In the genomic region with DNA sequence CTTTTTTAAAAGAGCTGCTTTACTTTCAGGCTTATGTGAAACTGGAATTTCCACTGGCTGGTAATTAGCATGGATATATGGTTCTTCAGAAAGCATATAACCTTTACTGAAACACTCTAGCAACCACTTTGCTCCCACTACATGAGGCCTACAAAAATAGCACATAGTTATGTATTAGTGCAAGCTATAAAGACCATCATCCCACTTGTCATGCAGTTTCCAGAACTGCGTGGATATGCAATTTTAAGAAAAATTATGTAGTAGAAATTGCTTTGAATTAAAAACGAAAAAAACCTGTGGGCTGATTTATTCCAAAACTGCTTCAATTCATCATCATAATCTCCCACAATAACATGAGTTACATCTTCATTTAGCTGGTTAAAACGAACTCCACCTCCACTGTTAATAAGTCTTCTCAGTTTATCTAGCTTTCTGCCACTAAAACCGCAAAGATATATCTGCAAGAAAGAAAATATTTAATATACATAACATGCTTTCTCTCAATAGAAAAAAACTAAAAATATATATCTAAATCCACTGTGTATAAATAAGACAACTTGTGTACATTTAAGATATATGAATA, we compare ENCODE assay signal across 21 cellular contexts. TPM values are rescaled to one million over a fixed set of nuclear protein-coding genes. Genes with fewer than 3 reads are reported as not detected.
A peak's percentile ranks its signal among the peaks of the same experiment; 100 is the strongest.
DNase-seq lines count a peak whose midpoint lies in the region; ATAC-seq, FAIRE-seq and TF ChIP-seq lines count a peak whose summit lies in the region.
"Had no signal": no experiment of that assay in that cellular context is flagged by ENCODE, and none has a peak within 500 bp of the region (broad histone marks: within the 10 kb centered on the region; RNA-seq: fewer than 3 reads in every experiment).

No MANE protein-coding gene starts in this region.

- H3K9me3 Mint-ChIP-seq in activated CD4-positive, alpha-beta memory T cell treated with anti-CD3 and anti-CD28 coated beads for 36 hours: no peaks in the 10 kb centered on the region
- H3K9me3 Mint-ChIP-seq in activated CD4-positive, alpha-beta memory T cell treated with anti-CD3 and anti-CD28 coated beads, Interleukin-2, amount 10 ng/mL, durations not matched to agents 7 days and 5 days: no peaks in the 10 kb centered on the region
- H3K9me3 Mint-ChIP-seq in activated naive CD8-positive, alpha-beta T cell treated with anti-CD3 and anti-CD28 coated beads, Interleukin-2, amount 50 U/mL, for 24 hours: no peaks in the 10 kb centered on the region
- no peaks in the 10 kb centered on the region for H3K9me3 Mint-ChIP-seq in activated naive CD8-positive, alpha-beta T cell treated with anti-CD3 and anti-CD28 coated beads for 36 hours
- H3K9me3 Mint-ChIP-seq: CD4-positive, alpha-beta T cell; HFFc6 had no signal

- peak overlapping the region; percentile 8 for H3K27ac Mint-ChIP-seq in activated CD4-positive, alpha-beta memory T cell treated with anti-CD3 and anti-CD28 coated beads for 36 hours
- H3K27ac Mint-ChIP-seq in activated CD4-positive, alpha-beta memory T cell treated with anti-CD3 and anti-CD28 coated beads, Interleukin-2, amount 10 ng/mL, durations not matched to agents 7 days and 5 days: no peak overlapping the region
- no peak overlapping the region for H3K27ac Mint-ChIP-seq in activated naive CD8-positive, alpha-beta T cell treated with anti-CD3 and anti-CD28 coated beads, Interleukin-2, amount 50 U/mL, for 24 hours
- H3K27ac Mint-ChIP-seq in activated naive CD8-positive, alpha-beta T cell treated with anti-CD3 and anti-CD28 coated beads for 36 hours: no peak overlapping the region
- H3K27ac Mint-ChIP-seq: CD4-positive, alpha-beta T cell; HFFc6 had no signal

- H3K4me2 ChIP-seq in SK-N-SH: no peak overlapping the region

- CTCF ChIA-PET in activated CD4-positive, alpha-beta memory T cell treated with anti-CD3 and anti-CD28 coated beads for 36 hours (lab: Charles Lee): interaction anchor here (1.0 to 1.4 kb wide), 3 partner anchors 12 to 206 kb away, joined by 3 to 6 read pairs (median 4); a partner anchor contains a TSS
- CTCF ChIA-PET in activated CD4-positive, alpha-beta memory T cell treated with anti-CD3 and anti-CD28 coated beads, Interleukin-2, amount 10 ng/mL, durations not matched to agents 7 days and 5 days (lab: Charles Lee): interaction anchor here (0.6 to 3.3 kb wide), 4 partner anchors 10 to 76 kb away, joined by 4 to 10 read pairs (median 4); a partner anchor contains a TSS
- CTCF ChIA-PET in Panc1 (lab: Charles Lee): no interaction called here
- CTCF ChIA-PET in SK-N-SH (lab: Yijun Ruan, JAX): interaction anchor here (1.3 to 1.4 kb wide), 3 partner anchors 14 to 919 kb away, joined by 3 to 5 read pairs (median 4); no protein-coding TSS in a partner anchor

- ATAC-seq in activated naive CD8-positive, alpha-beta T cell treated with anti-CD3 and anti-CD28 coated beads, Interleukin-2, amount 50 U/mL, for 24 hours: peak; percentile 20
- ATAC-seq in Panc1: no peak
- ATAC-seq in pancreas: no peak
- ATAC-seq: HCT116 had no signal

- H3K4me1 ChIP-seq in Panc1 (ENCODE audit: control insufficient read depth, insufficient read depth, low read length) (peaks cover 18% of the 10 kb centered on the region), pancreas (no peaks in the 10 kb centered on the region), SK-N-SH (ENCODE audit: control insufficient read depth in 1 of 2, insufficient read depth in 2 of 2, low read depth in 1 of 2, low read length in 1 of 2) (peaks cover 0 to 11% of the 10 kb centered on the region in 2 experiments; a peak in 2 of 4 replicates)

- intact Hi-C loops in activated CD4-positive, alpha-beta memory T cell treated with anti-CD3 and anti-CD28 coated beads for 36 hours (cut with micrococcal nuclease): no loop called here
- intact Hi-C loops in Panc1 (cut with micrococcal nuclease; ENCODE audit: unreplicated experiment) (no loop called here), pancreas (cut with DNase I) (no loop called here)

- peak; percentile 9 for FAIRE-seq in pancreas (lab: Jason Lieb, UNC)
- FAIRE-seq: A204.1, D721Med had no signal

- H3K27ac ChIP-seq in Panc1 (ENCODE audit: low read length) (no peak overlapping the region), pancreas (no peak overlapping the region), SK-N-SH (ENCODE audit: low read depth in 2 of 2, low read length in 1 of 2) (no peak overlapping the region)
- H3K27ac ChIP-seq: C4-2B, HL-60 had no signal

- no peak for TF ChIP-seq RAD21 in SK-N-SH (IDR thresholded peaks at IDR 0.05; ENCODE audit: low read length)

- H3K4me1 Mint-ChIP-seq in activated CD4-positive, alpha-beta memory T cell treated with anti-CD3 and anti-CD28 coated beads for 36 hours (ENCODE audit: low read depth): peaks cover 8% of the 10 kb centered on the region
- H3K4me1 Mint-ChIP-seq in activated CD4-positive, alpha-beta memory T cell treated with anti-CD3 and anti-CD28 coated beads, Interleukin-2, amount 10 ng/mL, durations not matched to agents 7 days and 5 days: peaks cover 16% of the 10 kb centered on the region
- peaks cover 6% of the 10 kb centered on the region for H3K4me1 Mint-ChIP-seq in activated naive CD8-positive, alpha-beta T cell treated with anti-CD3 and anti-CD28 coated beads, Interleukin-2, amount 50 U/mL, for 24 hours
- peaks cover 6% of the 10 kb centered on the region for H3K4me1 Mint-ChIP-seq in activated naive CD8-positive, alpha-beta T cell treated with anti-CD3 and anti-CD28 coated beads for 36 hours

- no peaks in the 10 kb centered on the region for H3K9me2 ChIP-seq in SK-N-SH

- peaks cover 49% of the 10 kb centered on the region for H3K36me3 Mint-ChIP-seq in activated CD4-positive, alpha-beta memory T cell treated with anti-CD3 and anti-CD28 coated beads for 36 hours
- peaks cover 69% of the 10 kb centered on the region for H3K36me3 Mint-ChIP-seq in activated CD4-positive, alpha-beta memory T cell treated with anti-CD3 and anti-CD28 coated beads, Interleukin-2, amount 10 ng/mL, durations not matched to agents 7 days and 5 days (ENCODE audit: low read depth)
- H3K36me3 Mint-ChIP-seq in activated naive CD8-positive, alpha-beta T cell treated with anti-CD3 and anti-CD28 coated beads, Interleukin-2, amount 50 U/mL, for 24 hours (ENCODE audit: low read depth): peaks cover 59% of the 10 kb centered on the region
- H3K36me3 Mint-ChIP-seq in activated naive CD8-positive, alpha-beta T cell treated with anti-CD3 and anti-CD28 coated beads for 36 hours: peaks cover 25% of the 10 kb centered on the region

- H3K9me3 ChIP-seq in Panc1 (ENCODE audit: control insufficient read depth, insufficient read depth, low read depth, low read length) (no peaks in the 10 kb centered on the region), pancreas (no peaks in the 10 kb centered on the region), SK-N-SH (no peaks in the 10 kb centered on the region)
- H3K9me3 ChIP-seq: Caco-2 had no signal

- H2AFZ ChIP-seq in SK-N-SH (ENCODE audit: low read depth): no peak overlapping the region

- 0 out of 2 replicates have a peak, but pooled peaks cover 3% of the 10 kb centered on the region for H4K20me1 ChIP-seq in SK-N-SH (ENCODE audit: insufficient read depth)

- no peak for TF ChIP-seq EP300 in SK-N-SH (IDR thresholded peaks at IDR 0.05; ENCODE audit: borderline replicate concordance in 1 of 2, low read depth in 1 of 2, low read length in 1 of 2)

- H3K4me3 Mint-ChIP-seq in activated CD4-positive, alpha-beta memory T cell treated with anti-CD3 and anti-CD28 coated beads for 36 hours: no peak overlapping the region
- H3K4me3 Mint-ChIP-seq in activated CD4-positive, alpha-beta memory T cell treated with anti-CD3 and anti-CD28 coated beads, Interleukin-2, amount 10 ng/mL, durations not matched to agents 7 days and 5 days: no peak overlapping the region
- H3K4me3 Mint-ChIP-seq in activated naive CD8-positive, alpha-beta T cell treated with anti-CD3 and anti-CD28 coated beads, Interleukin-2, amount 50 U/mL, for 24 hours: no peak overlapping the region
- H3K4me3 Mint-ChIP-seq in activated naive CD8-positive, alpha-beta T cell treated with anti-CD3 and anti-CD28 coated beads for 36 hours: no peak overlapping the region
- H3K4me3 Mint-ChIP-seq: CD4-positive, alpha-beta T cell; HFFc6 had no signal

- no peak overlapping the region for H3K4me3 ChIP-seq in Panc1 (ENCODE audit: low read depth in 2 of 2, low read length in 2 of 2)
- H3K4me3 ChIP-seq in pancreas: no peak overlapping the region
- H3K4me3 ChIP-seq in SK-N-SH (ENCODE audit: low read depth in 2 of 2, low read length in 1 of 2): no peak overlapping the region

- H3K36me3 ChIP-seq in Panc1 (ENCODE audit: control insufficient read depth, insufficient read depth, low read length) (peaks cover 45% of the 10 kb centered on the region), pancreas (peaks cover 0 to 17% (median 4%) of the 10 kb centered on the region in 3 donors), SK-N-SH (replicated peaks in 1 of 2; ENCODE audit: control insufficient read depth in 1 of 2, insufficient read depth in 2 of 2, low read length in 1 of 2) (peaks cover 60 to 76% of the 10 kb centered on the region in 2 experiments)

- BruUV-seq in Panc1 (replicated peaks; lab: Mats Ljungman, UMichigan): TSS peak; percentile 1

- TF ChIP-seq CTCF in Panc1 (IDR thresholded peaks at IDR 0.05) (no peak), pancreas (IDR thresholded peaks at IDR 0.05) (no peak), SK-N-SH (IDR thresholded peaks at IDR 0.05) (no peak)

- H3K27me3 Mint-ChIP-seq in activated CD4-positive, alpha-beta memory T cell treated with anti-CD3 and anti-CD28 coated beads for 36 hours: no peaks in the 10 kb centered on the region
- H3K27me3 Mint-ChIP-seq in activated CD4-positive, alpha-beta memory T cell treated with anti-CD3 and anti-CD28 coated beads, Interleukin-2, amount 10 ng/mL, durations not matched to agents 7 days and 5 days: no peaks in the 10 kb centered on the region
- H3K27me3 Mint-ChIP-seq in activated naive CD8-positive, alpha-beta T cell treated with anti-CD3 and anti-CD28 coated beads, Interleukin-2, amount 50 U/mL, for 24 hours: no peaks in the 10 kb centered on the region
- H3K27me3 Mint-ChIP-seq in activated naive CD8-positive, alpha-beta T cell treated with anti-CD3 and anti-CD28 coated beads for 36 hours: no peaks in the 10 kb centered on the region
- H3K27me3 Mint-ChIP-seq: CD4-positive, alpha-beta T cell had no signal

- peaks cover 20% of the 10 kb centered on the region for H3F3A ChIP-seq in SK-N-SH (replicated peaks; ENCODE audit: insufficient read depth)

- DNase-seq in activated CD4-positive, alpha-beta memory T cell treated with anti-CD3 and anti-CD28 coated beads for 36 hours: no peak
- no peak for DNase-seq in activated CD4-positive, alpha-beta memory T cell treated with anti-CD3 and anti-CD28 coated beads, Interleukin-2, amount 10 ng/mL, durations not matched to agents 7 days and 5 days
- no peak for DNase-seq in activated naive CD8-positive, alpha-beta T cell treated with anti-CD3 and anti-CD28 coated beads, Interleukin-2, amount 50 U/mL, for 24 hours
- DNase-seq in activated naive CD8-positive, alpha-beta T cell treated with anti-CD3 and anti-CD28 coated beads for 36 hours: no peak
- no peak for DNase-seq in Panc1 (ENCODE audit: low read depth, low spot score)
- no peak for DNase-seq in pancreas
- DNase-seq in SK-N-SH: no peak
- no peak for DNase-seq in NOMO-1 treated with DMSO at 0.1 percent for 48 hours (lab: John Stamatoyannopoulos, UW; ENCODE audit: unreplicated experiment)
- DNase-seq: ACHN; AML-193; Caco-2; CD4-positive, alpha-beta T cell; GDM1; GOT3; H7; HFFc6 had no signal

- H3K27me3 ChIP-seq in Panc1 (ENCODE audit: control insufficient read depth, insufficient read depth, low read length) (no peaks in the 10 kb centered on the region), pancreas (no peaks in the 10 kb centered on the region), SK-N-SH (ENCODE audit: insufficient read depth) (no peaks in the 10 kb centered on the region)

- WGBS in pancreas, 2 donors: 72 to 78% methylated on average over 4 of the region's 4 CpGs
- 82% methylated on average over 4 of the region's 4 CpGs for WGBS in SK-N-SH (ENCODE audit: low lambda C conversion rate)

- in situ Hi-C loops in Panc1 (cut with HindIII; ENCODE audit: low pct_unique_long_range_greater_than_20kb, low sequenced_read_pairs): no loop called here

- POLR2A ChIA-PET in activated CD4-positive, alpha-beta memory T cell treated with anti-CD3 and anti-CD28 coated beads for 36 hours (lab: Charles Lee): interaction anchor here (0.7 to 2.0 kb wide), 4 partner anchors 12 to 157 kb away, joined by 4 read pairs; a partner anchor contains a TSS
- POLR2A ChIA-PET in activated CD4-positive, alpha-beta memory T cell treated with anti-CD3 and anti-CD28 coated beads, Interleukin-2, amount 10 ng/mL, durations not matched to agents 7 days and 5 days (lab: Charles Lee): interaction anchor here (0.7 to 3.4 kb wide), 7 partner anchors 9 to 76 kb away, joined by 3 to 19 read pairs (median 4); a partner anchor contains a TSS
- POLR2A ChIA-PET in Panc1 (lab: Charles Lee): interaction anchor here (0.6 kb wide), 1 partner anchor 11 kb away, joined by 4 read pairs; no protein-coding TSS in a partner anchor
- POLR2A ChIA-PET in SK-N-SH (lab: Yijun Ruan, JAX): interaction anchor here (0.9 kb wide), 1 partner anchor 75 kb away, joined by 3 read pairs; no protein-coding TSS in a partner anchor

- H3K79me2 ChIP-seq in SK-N-SH (ENCODE audit: insufficient read depth): peaks cover 8% of the 10 kb centered on the region; the same call in 1 of the 2 replicates

- H3K9ac ChIP-seq in SK-N-SH: no peak overlapping the region

RNA-seq across cellular contexts. Expression of a gene that starts 12.2 kb away (rescaled TPM):
- 10 to 100 TPM; 73.9 to 79.1 TPM for total RNA-seq in activated CD4-positive, alpha-beta memory T cell treated with anti-CD3 and anti-CD28 coated beads for 36 hours
- total RNA-seq in activated CD4-positive, alpha-beta memory T cell treated with anti-CD3 and anti-CD28 coated beads, Interleukin-2, amount 10 ng/mL, durations not matched to agents 7 days and 5 days: 10 to 100 TPM; 76.9 to 82.4 TPM
- 10 to 100 TPM; 82.3 to 84.4 TPM for total RNA-seq in activated naive CD8-positive, alpha-beta T cell treated with anti-CD3 and anti-CD28 coated beads for 36 hours
- total RNA-seq in Panc1 (2021; ENCODE audit: unreplicated experiment) (78.4 TPM), pancreas (10 to 100 TPM in 1 of 6 donors, 1 to 10 TPM in 5; 6.1 to 13.0 (median 8.0) TPM)
- 32.6 TPM for polyA plus RNA-seq in Panc1 (2012; ENCODE audit: insufficient read length)
- polyA plus RNA-seq in pancreas (10 to 100 TPM in 1 of 2 donors, 1 to 10 TPM in 1; 5.8 to 10.4 TPM), SK-N-SH (2012; rRNA removed) (15.7 and 21.5 TPM in 2 replicates)
- polyA plus RNA-seq in SK-N-SH (2012; cell fraction: cytosol; rRNA removed): 16.8 and 18.5 TPM in 2 replicates
- 32.8 and 52.6 TPM in 2 replicates for polyA plus RNA-seq in SK-N-SH (2012; cell fraction: nucleus; rRNA removed)
